8 cellular contexts compared by ENCODE assay signal in the genomic region with DNA sequence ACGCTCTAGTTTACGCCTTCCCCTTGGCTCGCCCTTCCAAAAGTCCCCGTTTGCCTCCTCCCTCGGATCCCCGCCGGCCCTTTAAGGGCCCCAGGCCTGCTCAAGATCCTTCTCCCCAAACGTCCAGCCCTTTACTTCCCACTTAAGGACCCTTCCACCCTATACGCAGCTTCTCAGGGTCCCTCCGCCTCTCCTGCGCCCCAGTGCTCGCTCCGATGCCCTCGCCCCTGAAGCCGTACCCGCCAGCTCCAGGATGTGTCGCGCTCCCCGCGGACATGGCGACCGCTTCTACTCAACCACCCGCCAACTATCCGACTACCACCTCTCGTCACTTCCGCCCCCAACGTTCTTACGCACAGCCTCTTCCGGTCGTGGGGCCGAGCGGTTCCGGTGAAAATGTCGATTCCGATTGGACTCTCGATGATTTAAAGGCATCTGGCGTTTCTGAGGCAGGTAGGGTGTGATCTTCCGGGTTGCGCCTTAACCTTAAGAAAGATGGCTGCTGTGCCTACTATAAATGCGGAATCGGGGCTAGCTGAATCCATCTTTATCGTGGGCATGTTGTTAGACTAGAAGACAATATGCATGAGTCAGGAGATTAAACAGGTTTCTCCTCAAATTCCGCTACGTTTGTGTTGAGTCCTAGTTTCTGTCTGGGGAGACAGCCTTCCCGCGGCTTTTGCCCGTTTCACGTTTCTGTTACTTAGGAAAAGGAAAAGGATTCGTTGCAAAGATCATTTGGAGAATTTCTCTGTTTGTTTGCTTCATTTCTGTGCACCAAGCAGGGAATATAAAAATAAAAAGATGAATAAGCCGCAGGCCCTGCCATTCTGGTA. TPM values are rescaled to one million over a fixed set of nuclear protein-coding genes. Genes with fewer than 3 reads are reported as not detected.
A peak's percentile ranks its signal among the peaks of the same experiment; 100 is the strongest.
DNase-seq lines count a peak whose midpoint lies in the region; ATAC-seq and TF ChIP-seq lines count a peak whose summit lies in the region.

Gene KHDC4 (minus strand): TSS at position 317 of the 836 bp plus-strand sequence. CDS start 40 bp downstream, at position 277.

- peak within 1 kb of the TSS in 2 of 3 donors; percentile 31 to 47 for H3K27ac Mint-ChIP-seq in IgD-negative memory B cell

- peak within 1 kb of the TSS in 1 of 4 donors; percentile 63 for H3K4me3 Mint-ChIP-seq in IgD-negative memory B cell

- ATAC-seq in GM21529 (IDR thresholded peaks at IDR 0.05; ENCODE audit: unreplicated experiment) = peak; percentile 93

- H3K9me3 Mint-ChIP-seq in IgD-negative memory B cell = no peaks in the 10 kb centered on the region

- H3K4me1 Mint-ChIP-seq in IgD-negative memory B cell = peaks cover 7 to 27% (median 19%) of the 10 kb centered on the region in 3 donors

- peak within 1 kb of the TSS; percentile 90 to 95 for H3K27ac ChIP-seq in mucosa of rectum (ENCODE audit: low read depth in 2 of 2, low read length in 2 of 2)

- H3K27me3 ChIP-seq in mucosa of rectum (ENCODE audit: control insufficient read depth in 2 of 2, insufficient read depth in 2 of 2, low read length in 2 of 2) = no peaks in the 10 kb centered on the region

- peaks cover 7 to 12% of the 10 kb centered on the region in 2 donors for H3K36me3 ChIP-seq in mucosa of rectum (ENCODE audit: control insufficient read depth in 2 of 2, insufficient read depth in 2 of 2, low read length in 2 of 2)

- no peaks in the 10 kb centered on the region for H3K9me3 ChIP-seq in mucosa of rectum (ENCODE audit: control insufficient read depth in 2 of 2, low read length in 2 of 2)

- H3K36me3 Mint-ChIP-seq in IgD-negative memory B cell = no peaks in the 10 kb centered on the region

- H3K4me3 ChIP-seq in mucosa of rectum (ENCODE audit: low read length in 2 of 2) = peak within 1 kb of the TSS; percentile 81 to 98

- peak; percentile 99 for TF ChIP-seq POLR2A in erythroblast (IDR thresholded peaks at IDR 0.05; ENCODE audit: low read length)

- DNase-seq in DMS153 treated with DMSO at 0.1 percent for 48 hours (lab: John Stamatoyannopoulos, UW; ENCODE audit: unreplicated experiment) (peak; percentile 99), OCI-M2 (lab: John Stamatoyannopoulos, UW; ENCODE audit: unreplicated experiment) (peak; percentile 79), activated T-cell treated with anti-CD3 and anti-CD28 coated beads for 4 hours (peak; percentile 89), erythroblast (lab: John Stamatoyannopoulos, UW) (peak; percentile 99)
- peak; percentile 84 for DNase-seq in stimulated activated CD8-positive, alpha-beta memory T cell treated with anti-CD3 and anti-CD28 coated beads, Interleukin-7, amount 100 ng/mL, for 1 hour (ENCODE audit: low read depth in 2 of 2)

- H3K4me1 ChIP-seq in mucosa of rectum (ENCODE audit: control insufficient read depth in 2 of 2, insufficient read depth in 2 of 2, low read length in 2 of 2) = peaks cover 35 to 42% of the 10 kb centered on the region in 2 donors

- peak within 1 kb of the TSS; percentile 95 to 98 for H3K9ac ChIP-seq in mucosa of rectum (ENCODE audit: low read depth in 1 of 2, low read length in 2 of 2)

- no peaks in the 10 kb centered on the region for H3K27me3 Mint-ChIP-seq in IgD-negative memory B cell

RNA-seq across cellular contexts. Expression of gene KHDC4, which starts in this region (rescaled TPM):
- 8.0 TPM for polyA plus RNA-seq in IgD-negative memory B cell

Comparison
In these comparisons a context has a peak if more than half of its experiments do, and no peak if none do; other contexts are left out.
1. Peak in every context shown above with its lines: DNase-seq, ATAC-seq, H3K4me3 ChIP-seq and H3K27ac ChIP-seq.